ENCODE assay signal across 25 cellular contexts in genomic region chr18:55435592-55435991, GRCh38.
"Had no signal": no experiment of that assay in that cellular context is flagged by ENCODE, and none has a peak within 500 bp of the region (broad histone marks: within the 10 kb centered on the region; RNA-seq: fewer than 3 reads in every experiment).

No MANE protein-coding gene starts in this region.

- H3K9me3 ChIP-seq: colonic mucosa, esophagus muscularis mucosa, gastrocnemius medialis, left lung, tibial artery had no signal

- H3K27me3 Mint-ChIP-seq: activated CD4-positive, alpha-beta memory T cell treated with anti-CD3 and anti-CD28 coated beads for 36 hours; activated naive CD8-positive, alpha-beta T cell treated with anti-CD3 and anti-CD28 coated beads, Interleukin-2, amount 10 ng/mL, durations not matched to agents 7 days and 5 days; effector memory CD8-positive, alpha-beta T cell; naive thymus-derived CD8-positive, alpha-beta T cell; progenitor cell of endocrine pancreas; stimulated activated naive CD8-positive, alpha-beta T cell treated with anti-CD3 and anti-CD28 coated beads, Interleukin-15, amount 100 ng/mL, for 72 hours had no signal

- H3K27ac ChIP-seq: colonic mucosa, esophagus muscularis mucosa, gastrocnemius medialis, left lung, tibial artery had no signal

- H3K27ac Mint-ChIP-seq: activated CD4-positive, alpha-beta memory T cell treated with anti-CD3 and anti-CD28 coated beads for 36 hours; activated naive CD4-positive, alpha-beta T cell treated with anti-CD3 and anti-CD28 coated beads for 36 hours; activated naive CD8-positive, alpha-beta T cell treated with anti-CD3 and anti-CD28 coated beads, Interleukin-2, amount 10 ng/mL, durations not matched to agents 7 days and 5 days; activated T-cell treated with anti-CD3 and anti-CD28 coated beads, Interleukin-2, amount 50 U/mL, for 72 hours; effector memory CD8-positive, alpha-beta T cell; mesothelial cell of epicardium; naive thymus-derived CD8-positive, alpha-beta T cell; progenitor cell of endocrine pancreas; stimulated activated naive CD8-positive, alpha-beta T cell treated with anti-CD3 and anti-CD28 coated beads, Interleukin-15, amount 100 ng/mL, for 72 hours; T-helper 1 cell treated with Interleukin-12 subunit alpha and Interleukin-12 subunit beta and Interleukin-4 antibody, amounts not matched to agents 30 μg/mL and 1 μg/mL, for 36 hours had no signal

- H3K4me3 Mint-ChIP-seq: activated CD4-positive, alpha-beta memory T cell treated with anti-CD3 and anti-CD28 coated beads for 36 hours; activated naive CD4-positive, alpha-beta T cell treated with anti-CD3 and anti-CD28 coated beads for 36 hours; activated naive CD8-positive, alpha-beta T cell treated with anti-CD3 and anti-CD28 coated beads, Interleukin-2, amount 10 ng/mL, durations not matched to agents 7 days and 5 days; activated T-cell treated with anti-CD3 and anti-CD28 coated beads, Interleukin-2, amount 50 U/mL, for 72 hours; effector memory CD8-positive, alpha-beta T cell; mesothelial cell of epicardium; naive thymus-derived CD8-positive, alpha-beta T cell; stimulated activated naive CD8-positive, alpha-beta T cell treated with anti-CD3 and anti-CD28 coated beads, Interleukin-15, amount 100 ng/mL, for 72 hours; T-helper 1 cell treated with Interleukin-12 subunit alpha and Interleukin-12 subunit beta and Interleukin-4 antibody, amounts not matched to agents 30 μg/mL and 1 μg/mL, for 36 hours had no signal

- H3K4me1 Mint-ChIP-seq: activated naive CD8-positive, alpha-beta T cell treated with anti-CD3 and anti-CD28 coated beads, Interleukin-2, amount 10 ng/mL, durations not matched to agents 7 days and 5 days; stimulated activated naive CD8-positive, alpha-beta T cell treated with anti-CD3 and anti-CD28 coated beads, Interleukin-15, amount 100 ng/mL, for 72 hours had no signal

- H3K9me3 Mint-ChIP-seq: activated CD4-positive, alpha-beta memory T cell treated with anti-CD3 and anti-CD28 coated beads for 36 hours; activated naive CD4-positive, alpha-beta T cell treated with anti-CD3 and anti-CD28 coated beads for 36 hours; mesothelial cell of epicardium; T-helper 1 cell treated with Interleukin-12 subunit alpha and Interleukin-12 subunit beta and Interleukin-4 antibody, amounts not matched to agents 30 μg/mL and 1 μg/mL, for 36 hours had no signal

- H3K4me3 ChIP-seq: colonic mucosa, dorsolateral prefrontal cortex, esophagus muscularis mucosa, gastrocnemius medialis, left lung, tibial artery had no signal

- H3K27me3 ChIP-seq: colonic mucosa, dorsolateral prefrontal cortex, esophagus muscularis mucosa, gastrocnemius medialis, left lung, tibial artery had no signal

- H3K36me3 ChIP-seq: colonic mucosa, esophagus muscularis mucosa, gastrocnemius medialis, left lung, tibial artery had no signal

- H3K4me1 ChIP-seq: colonic mucosa, left lung, tibial artery had no signal

- DNase-seq: activated CD4-positive, alpha-beta memory T cell treated with anti-CD3 and anti-CD28 coated beads for 36 hours; activated CD4-positive, alpha-beta T cell treated with anti-CD3 and anti-CD28 coated beads for 48 hours; activated CD4-positive, CD25-positive, alpha-beta regulatory T cell; activated effector memory CD4-positive, alpha-beta T cell treated with Interleukin-2 at 50 U/mL for 16 hours; activated naive CD4-positive, alpha-beta T cell treated with anti-CD3 and anti-CD28 coated beads for 36 hours; activated naive CD8-positive, alpha-beta T cell treated with anti-CD3 and anti-CD28 coated beads, Interleukin-2, amount 10 ng/mL, durations not matched to agents 7 days and 5 days; activated T-cell treated with anti-CD3 and anti-CD28 coated beads, Interleukin-2, amount 50 U/mL, for 72 hours; amniotic stem cell; central memory CD4-positive, alpha-beta T cell; colonic mucosa; dorsolateral prefrontal cortex; effector memory CD8-positive, alpha-beta T cell; gastrocnemius medialis; hippocampal formation; kidney glomerular epithelial cell; left lung; mammary epithelial cell; naive thymus-derived CD8-positive, alpha-beta T cell; stimulated activated CD4-positive, alpha-beta T cell treated with anti-CD3 and anti-CD28 coated beads, Interleukin-1b, Interleukin-23, amount 100 ng/mL, for 48 hours; stimulated activated naive CD8-positive, alpha-beta T cell treated with anti-CD3 and anti-CD28 coated beads, Interleukin-15, amount 100 ng/mL, for 72 hours; tibial artery had no signal

- ATAC-seq: activated T-cell treated with anti-CD3 and anti-CD28 coated beads, Interleukin-2, amount 50 U/mL, for 72 hours; effector memory CD8-positive, alpha-beta T cell; left lung; naive thymus-derived CD8-positive, alpha-beta T cell; stimulated activated naive CD8-positive, alpha-beta T cell treated with anti-CD3 and anti-CD28 coated beads, Interleukin-15, amount 100 ng/mL, for 72 hours had no signal

- H3K36me3 Mint-ChIP-seq: activated CD4-positive, alpha-beta memory T cell treated with anti-CD3 and anti-CD28 coated beads for 36 hours; activated naive CD8-positive, alpha-beta T cell treated with anti-CD3 and anti-CD28 coated beads, Interleukin-2, amount 10 ng/mL, durations not matched to agents 7 days and 5 days; mesothelial cell of epicardium; naive thymus-derived CD8-positive, alpha-beta T cell had no signal
